In the genomic region with DNA sequence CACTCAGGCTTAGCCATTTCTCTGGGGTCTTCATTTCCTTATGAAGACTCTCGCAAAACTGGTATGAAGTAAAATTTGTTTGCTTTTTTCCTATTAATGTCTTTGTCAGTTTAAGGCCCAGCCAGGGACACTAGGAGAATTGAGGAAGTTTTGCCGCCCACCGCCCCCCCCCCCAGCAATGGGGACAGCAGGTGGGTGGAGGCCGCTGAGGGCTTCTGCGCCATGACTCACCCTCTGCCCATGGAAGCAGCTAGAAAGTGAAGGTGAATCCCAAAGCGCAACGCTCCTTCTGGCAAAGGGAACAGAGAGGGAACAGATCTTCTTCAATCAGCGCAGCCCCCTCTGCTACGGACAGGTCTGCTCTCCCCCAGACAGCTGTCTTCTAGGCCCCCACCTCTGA, we compare ENCODE assay signal across 15 cellular contexts. TPM values are rescaled to one million over a fixed set of nuclear protein-coding genes. Genes with fewer than 3 reads are reported as not detected.
DNase-seq lines count a peak whose midpoint lies in the region; ATAC-seq, FAIRE-seq and TF ChIP-seq lines count a peak whose summit lies in the region.
"Had no signal": no experiment of that assay in that cellular context is flagged by ENCODE, and none has a peak within 500 bp of the region (broad histone marks: within the 10 kb centered on the region; RNA-seq: fewer than 3 reads in every experiment).

No MANE protein-coding gene starts in this region.

- no peaks in the 10 kb centered on the region for H3K27me3 ChIP-seq in subcutaneous abdominal adipose tissue (ENCODE audit: control insufficient read depth in 5 of 5, insufficient read depth in 4 of 5, low read length in 5 of 5)
- H3K27me3 ChIP-seq: thyroid gland had no signal

- no peaks in the 10 kb centered on the region for H3K27me3 Mint-ChIP-seq in activated naive CD4-positive, alpha-beta T cell treated with anti-CD3 and anti-CD28 coated beads, Interleukin-2, amount 50 U/mL, for 24 hours
- no peaks in the 10 kb centered on the region for H3K27me3 Mint-ChIP-seq in activated naive CD4-positive, alpha-beta T cell treated with anti-CD3 and anti-CD28 coated beads for 36 hours (ENCODE audit: low read depth)
- H3K27me3 Mint-ChIP-seq in immature natural killer cell (ENCODE audit: low read depth in 3 of 3): peaks cover 4 to 9% (median 7%) of the 10 kb centered on the region in 3 donors

- ATAC-seq in HG03439 (IDR thresholded peaks at IDR 0.05; ENCODE audit: unreplicated experiment): no peak

- no peaks in the 10 kb centered on the region for H3K9me3 Mint-ChIP-seq in activated naive CD4-positive, alpha-beta T cell treated with anti-CD3 and anti-CD28 coated beads, Interleukin-2, amount 50 U/mL, for 24 hours
- H3K9me3 Mint-ChIP-seq in activated naive CD4-positive, alpha-beta T cell treated with anti-CD3 and anti-CD28 coated beads for 36 hours: no peaks in the 10 kb centered on the region
- H3K9me3 Mint-ChIP-seq in immature natural killer cell: no peaks in the 10 kb centered on the region

- peak overlapping the region; percentile 62 for H3K27ac Mint-ChIP-seq in activated naive CD4-positive, alpha-beta T cell treated with anti-CD3 and anti-CD28 coated beads, Interleukin-2, amount 50 U/mL, for 24 hours
- no peak overlapping the region for H3K27ac Mint-ChIP-seq in activated naive CD4-positive, alpha-beta T cell treated with anti-CD3 and anti-CD28 coated beads for 36 hours
- H3K27ac Mint-ChIP-seq in immature natural killer cell: peak overlapping the region; percentile 81 to 100 (median 86)

- H3K36me3 Mint-ChIP-seq in activated naive CD4-positive, alpha-beta T cell treated with anti-CD3 and anti-CD28 coated beads, Interleukin-2, amount 50 U/mL, for 24 hours: peaks cover 27% of the 10 kb centered on the region
- H3K36me3 Mint-ChIP-seq in activated naive CD4-positive, alpha-beta T cell treated with anti-CD3 and anti-CD28 coated beads for 36 hours (ENCODE audit: low read depth): peaks cover 47% of the 10 kb centered on the region
- H3K36me3 Mint-ChIP-seq in immature natural killer cell: peaks cover 30 to 49% (median 36%) of the 10 kb centered on the region in 3 donors

- no peak for DNase-seq in activated naive CD4-positive, alpha-beta T cell treated with anti-CD3 and anti-CD28 coated beads for 36 hours
- DNase-seq in RWPE1 (ENCODE audit: low spot score) (no peak), immature natural killer cell (no peak), KG1 (lab: John Stamatoyannopoulos, UW) (no peak), kidney (no peak)
- DNase-seq: aorta, glutamatergic neuron, NCI-H2029, NCI-H748 treated with DMSO at 0.1 percent for 48 hours, thyroid gland had no signal

- H3K4me1 Mint-ChIP-seq in activated naive CD4-positive, alpha-beta T cell treated with anti-CD3 and anti-CD28 coated beads, Interleukin-2, amount 50 U/mL, for 24 hours: peaks cover 66% of the 10 kb centered on the region
- H3K4me1 Mint-ChIP-seq in activated naive CD4-positive, alpha-beta T cell treated with anti-CD3 and anti-CD28 coated beads for 36 hours (ENCODE audit: low read depth): peaks cover 50% of the 10 kb centered on the region
- H3K4me1 Mint-ChIP-seq in immature natural killer cell: peaks cover 72 to 82% of the 10 kb centered on the region in 2 donors

- H3K9me3 ChIP-seq in subcutaneous abdominal adipose tissue (ENCODE audit: control insufficient read depth in 5 of 5, low read length in 5 of 5): no peaks in the 10 kb centered on the region
- no peaks in the 10 kb centered on the region for H3K9me3 ChIP-seq in kidney (ENCODE audit: control insufficient read depth in 1 of 2, low read length in 2 of 2)
- H3K9me3 ChIP-seq: prostate gland, thyroid gland had no signal

- FAIRE-seq in kidney (lab: Jason Lieb, UNC): no peak
- FAIRE-seq: D721Med had no signal

- intact Hi-C loops in activated naive CD4-positive, alpha-beta T cell treated with anti-CD3 and anti-CD28 coated beads for 36 hours (cut with micrococcal nuclease): loop anchor here (5.0 kb wide), 1 partner anchor 116 kb away; no protein-coding TSS in a partner anchor
- intact Hi-C loops in kidney (cut with DNase I): no loop called here

- H3K4me3 Mint-ChIP-seq in activated naive CD4-positive, alpha-beta T cell treated with anti-CD3 and anti-CD28 coated beads, Interleukin-2, amount 50 U/mL, for 24 hours: no peak overlapping the region
- H3K4me3 Mint-ChIP-seq in activated naive CD4-positive, alpha-beta T cell treated with anti-CD3 and anti-CD28 coated beads for 36 hours: no peak overlapping the region
- H3K4me3 Mint-ChIP-seq in immature natural killer cell: peak overlapping the region in 1 of 5 donors; percentile 21

- peak overlapping the region; percentile 93; the same call in 1 of the 2 replicates for H3K27ac ChIP-seq in RWPE1
- peak overlapping the region; percentile 41 for H3K27ac ChIP-seq in subcutaneous abdominal adipose tissue (ENCODE audit: low read depth, low read length)
- H3K27ac ChIP-seq in kidney (ENCODE audit: low read depth in 2 of 2, low read length in 2 of 2): no peak overlapping the region
- H3K27ac ChIP-seq: prostate gland, thyroid gland had no signal

- H3K4me1 ChIP-seq in subcutaneous abdominal adipose tissue (ENCODE audit: control insufficient read depth in 5 of 5, insufficient read depth in 5 of 5, low read length in 5 of 5) (peaks cover 1 to 20% (median 9%) of the 10 kb centered on the region in 5 donors), kidney (ENCODE audit: control insufficient read depth in 1 of 2, insufficient read depth in 1 of 2, low read depth in 1 of 2, low read length in 2 of 2) (no peaks in the 10 kb centered on the region)
- H3K4me1 ChIP-seq: prostate gland had no signal

- H3K36me3 ChIP-seq in subcutaneous abdominal adipose tissue (ENCODE audit: control insufficient read depth in 5 of 5, insufficient read depth in 5 of 5, low read length in 5 of 5): peaks cover 20 to 47% (median 35%) of the 10 kb centered on the region in 5 donors
- peaks cover 22 to 29% of the 10 kb centered on the region in 2 donors for H3K36me3 ChIP-seq in kidney (ENCODE audit: control insufficient read depth in 1 of 2, insufficient read depth in 2 of 2, low read length in 2 of 2)
- H3K36me3 ChIP-seq: prostate gland had no signal

- POLR2A ChIA-PET in RWPE1 (lab: Yijun Ruan, JAX; ENCODE audit: low non-redundant PET): no interaction called here

- H3K4me3 ChIP-seq in subcutaneous abdominal adipose tissue (ENCODE audit: low read depth in 1 of 5, low read length in 5 of 5) (no peak overlapping the region), kidney (ENCODE audit: low read length in 2 of 2) (no peak overlapping the region)
- H3K4me3 ChIP-seq: prostate gland, thyroid gland had no signal

- H3K9ac ChIP-seq in subcutaneous abdominal adipose tissue (ENCODE audit: low read length in 5 of 5): no peak overlapping the region
- H3K9ac ChIP-seq in kidney (ENCODE audit: low read length in 2 of 2): no peak overlapping the region

- CTCF ChIA-PET in activated naive CD4-positive, alpha-beta T cell treated with anti-CD3 and anti-CD28 coated beads for 36 hours (lab: Charles Lee): no interaction called here
- CTCF ChIA-PET in RWPE1 (lab: Yijun Ruan, JAX): interaction anchor here (0.5 to 0.7 kb wide), 3 partner anchors 24 to 535 kb away, joined by 3 to 5 read pairs (median 4); no protein-coding TSS in a partner anchor

- TF ChIP-seq CTCF in RWPE1 (conservative IDR thresholded peaks at IDR 0.05; ENCODE audit: low read depth) (no peak), kidney (IDR thresholded peaks at IDR 0.05; ENCODE audit: borderline replicate concordance, extremely low read depth, insufficient read depth) (no peak)

RNA-seq across cellular contexts. Expression of a gene that starts 49.7 kb away (rescaled TPM):
- 10 to 100 TPM; 72.6 to 80.2 TPM for total RNA-seq in activated naive CD4-positive, alpha-beta T cell treated with anti-CD3 and anti-CD28 coated beads for 36 hours
- 10 to 100 TPM in 1 of 3 donors, 1 to 10 TPM in 2; 3.0 to 13.3 (median 4.0) TPM for polyA plus RNA-seq in immature natural killer cell
- total RNA-seq in kidney: 80.7 TPM
- polyA plus RNA-seq in kidney (ENCODE audit: insufficient read depth, low read depth, low replicate concordance): 17.5 TPM

RNA-seq across cellular contexts. Expression of a gene that starts 56.8 kb away (rescaled TPM):
- total RNA-seq in activated naive CD4-positive, alpha-beta T cell treated with anti-CD3 and anti-CD28 coated beads for 36 hours: 100 to 1,000 TPM; 150 to 161 TPM
- polyA plus RNA-seq in immature natural killer cell (10 to 100 TPM in 2 of 3 donors, 1 to 10 TPM in 1; 3.8 to 55.1 (median 16.8) TPM), kidney (ENCODE audit: insufficient read depth, low read depth, low replicate concordance) (4.6 TPM)
- 31.7 TPM for total RNA-seq in kidney

Comparison
In these comparisons a context has a peak if more than half of its experiments do, and no peak if none do; other contexts are left out.
1. H3K27ac ChIP-seq: peak in RWPE1 (single experiment) and subcutaneous abdominal adipose tissue (single experiment); none in kidney (0 of 2).